ENCODE assay signal across 1 cellular context in the genomic region with DNA sequence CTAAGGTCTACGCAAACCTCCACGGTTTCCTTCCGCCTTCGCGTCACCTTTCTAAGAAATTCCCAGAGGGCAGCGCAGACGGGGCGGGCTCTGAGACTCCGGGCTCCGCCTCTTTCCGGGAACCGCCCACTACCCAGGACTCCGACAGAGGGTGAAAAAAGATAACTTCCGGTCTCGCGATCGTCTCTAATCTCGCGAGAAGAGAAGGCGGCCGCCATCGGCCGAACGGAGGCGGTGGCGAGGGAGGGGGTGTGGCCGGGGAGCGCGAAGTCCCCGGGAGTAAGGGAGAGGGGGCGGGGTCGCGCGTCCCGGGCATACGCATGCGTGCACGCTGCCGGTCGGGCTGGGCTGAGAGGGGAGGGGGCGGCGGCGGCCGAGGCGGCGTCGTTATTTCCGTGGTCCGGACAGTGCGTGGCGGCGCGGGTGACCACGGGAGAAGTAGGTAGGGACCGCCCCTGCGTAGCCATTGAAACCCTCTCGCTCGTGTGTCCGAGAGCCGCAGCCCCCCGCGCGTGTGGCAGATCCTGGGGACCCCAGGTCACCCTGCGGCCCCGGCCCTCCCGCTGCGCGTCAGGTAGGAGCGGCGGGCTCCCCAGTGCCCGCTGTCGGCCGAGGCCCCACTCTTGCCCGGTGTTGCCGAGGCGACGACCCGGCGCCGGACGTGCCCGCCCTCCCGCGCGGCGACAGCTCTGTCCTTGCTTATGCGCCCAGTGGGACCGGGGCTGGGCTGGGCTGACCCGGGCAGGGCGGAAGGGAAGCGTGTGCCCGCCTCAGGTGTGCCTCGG.
TF ChIP-seq lines count a peak whose summit lies in the region.

A gene (plus strand): TSS at position 315 of the 785 bp plus-strand sequence. CDS start 1,014 bp downstream, outside the sequence.

TF ChIP-seq in K562, 482 proteins besides CTCF, POLR2A, EP300 and RAD21 (continued from another document and continues in another):
- TF ChIP-seq NCOA4 (IDR thresholded peaks at IDR 0.05; ENCODE audit: partially characterized antibody), result no peak
- no peak for TF ChIP-seq NR2C2 (CRISPR knock-in tag; IDR thresholded peaks at IDR 0.05)
- TF ChIP-seq NR2C2 (tag; IDR thresholded peaks at IDR 0.05), result peak; percentile 80; the same call in 1 of the 2 replicates
- TF ChIP-seq CBFB (CRISPR knock-in tag; IDR thresholded peaks at IDR 0.05), result no peak
- TF ChIP-seq KDM5B (IDR thresholded peaks at IDR 0.05; ENCODE audit: insufficient replicate concordance, low read depth, low read length), result no peak
- TF ChIP-seq, protein P1, sequence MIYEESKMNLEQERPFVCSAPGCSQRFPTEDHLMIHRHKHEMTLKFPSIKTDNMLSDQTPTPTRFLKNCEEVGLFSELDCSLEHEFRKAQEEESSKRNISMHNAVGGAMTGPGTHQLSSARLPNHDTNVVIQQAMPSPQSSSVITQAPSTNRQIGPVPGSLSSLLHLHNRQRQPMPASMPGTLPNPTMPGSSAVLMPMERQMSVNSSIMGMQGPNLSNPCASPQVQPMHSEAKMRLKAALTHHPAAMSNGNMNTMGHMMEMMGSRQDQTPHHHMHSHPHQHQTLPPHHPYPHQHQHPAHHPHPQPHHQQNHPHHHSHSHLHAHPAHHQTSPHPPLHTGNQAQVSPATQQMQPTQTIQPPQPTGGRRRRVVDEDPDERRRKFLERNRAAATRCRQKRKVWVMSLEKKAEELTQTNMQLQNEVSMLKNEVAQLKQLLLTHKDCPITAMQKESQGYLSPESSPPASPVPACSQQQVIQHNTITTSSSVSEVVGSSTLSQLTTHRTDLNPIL (CRISPR knock-in tag; IDR thresholded peaks at IDR 0.05), result no peak
- peak; percentile 71 for TF ChIP-seq ETV5 (CRISPR knock-in tag; IDR thresholded peaks at IDR 0.05; ENCODE audit: low read depth)
- TF ChIP-seq DDX20 (tag; IDR thresholded peaks at IDR 0.05; ENCODE audit: low read depth), result no peak
- TF ChIP-seq POLR2H (tag; IDR thresholded peaks at IDR 0.05; ENCODE audit: low read depth), result peak; percentile 15; the same call in 1 of the 2 replicates
- peak; percentile 80; the same call in 1 of the 2 replicates for TF ChIP-seq PHF8 (IDR thresholded peaks at IDR 0.05; ENCODE audit: borderline replicate concordance, low read length)
- peak; percentile 49 for TF ChIP-seq SP1 (CRISPR knock-in tag; IDR thresholded peaks at IDR 0.05)
- TF ChIP-seq CTBP1 (IDR thresholded peaks at IDR 0.05; ENCODE audit: borderline replicate concordance), result no peak
- 0 out of 2 replicates have a peak, but pooled peaks have one; percentile 31 for TF ChIP-seq ZNF282 (CRISPR knock-in tag; IDR thresholded peaks at IDR 0.05)
- TF ChIP-seq, protein P2, sequence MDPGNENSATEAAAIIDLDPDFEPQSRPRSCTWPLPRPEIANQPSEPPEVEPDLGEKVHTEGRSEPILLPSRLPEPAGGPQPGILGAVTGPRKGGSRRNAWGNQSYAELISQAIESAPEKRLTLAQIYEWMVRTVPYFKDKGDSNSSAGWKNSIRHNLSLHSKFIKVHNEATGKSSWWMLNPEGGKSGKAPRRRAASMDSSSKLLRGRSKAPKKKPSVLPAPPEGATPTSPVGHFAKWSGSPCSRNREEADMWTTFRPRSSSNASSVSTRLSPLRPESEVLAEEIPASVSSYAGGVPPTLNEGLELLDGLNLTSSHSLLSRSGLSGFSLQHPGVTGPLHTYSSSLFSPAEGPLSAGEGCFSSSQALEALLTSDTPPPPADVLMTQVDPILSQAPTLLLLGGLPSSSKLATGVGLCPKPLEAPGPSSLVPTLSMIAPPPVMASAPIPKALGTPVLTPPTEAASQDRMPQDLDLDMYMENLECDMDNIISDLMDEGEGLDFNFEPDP (CRISPR knock-in tag; IDR thresholded peaks at IDR 0.05), result no peak
- no peak for TF ChIP-seq ZNF197 (CRISPR knock-in tag; IDR thresholded peaks at IDR 0.05; ENCODE audit: low read depth)
- peak; percentile 60; the same call in 1 of the 2 replicates for TF ChIP-seq ZNF384 (IDR thresholded peaks at IDR 0.05; ENCODE audit: low read depth, low read length)
- no peak for TF ChIP-seq TEAD4 (IDR thresholded peaks at IDR 0.05; ENCODE audit: low read length)
- TF ChIP-seq TEAD4 (CRISPR knock-in tag; IDR thresholded peaks at IDR 0.05; ENCODE audit: borderline replicate concordance), result no peak
- TF ChIP-seq, protein P3, sequence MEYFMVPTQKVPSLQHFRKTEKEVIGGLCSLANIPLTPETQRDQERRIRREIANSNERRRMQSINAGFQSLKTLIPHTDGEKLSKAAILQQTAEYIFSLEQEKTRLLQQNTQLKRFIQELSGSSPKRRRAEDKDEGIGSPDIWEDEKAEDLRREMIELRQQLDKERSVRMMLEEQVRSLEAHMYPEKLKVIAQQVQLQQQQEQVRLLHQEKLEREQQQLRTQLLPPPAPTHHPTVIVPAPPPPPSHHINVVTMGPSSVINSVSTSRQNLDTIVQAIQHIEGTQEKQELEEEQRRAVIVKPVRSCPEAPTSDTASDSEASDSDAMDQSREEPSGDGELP (CRISPR knock-in tag; IDR thresholded peaks at IDR 0.05; ENCODE audit: borderline replicate concordance), result peak; percentile 38; the same call in 1 of the 2 replicates
- TF ChIP-seq, protein P4, sequence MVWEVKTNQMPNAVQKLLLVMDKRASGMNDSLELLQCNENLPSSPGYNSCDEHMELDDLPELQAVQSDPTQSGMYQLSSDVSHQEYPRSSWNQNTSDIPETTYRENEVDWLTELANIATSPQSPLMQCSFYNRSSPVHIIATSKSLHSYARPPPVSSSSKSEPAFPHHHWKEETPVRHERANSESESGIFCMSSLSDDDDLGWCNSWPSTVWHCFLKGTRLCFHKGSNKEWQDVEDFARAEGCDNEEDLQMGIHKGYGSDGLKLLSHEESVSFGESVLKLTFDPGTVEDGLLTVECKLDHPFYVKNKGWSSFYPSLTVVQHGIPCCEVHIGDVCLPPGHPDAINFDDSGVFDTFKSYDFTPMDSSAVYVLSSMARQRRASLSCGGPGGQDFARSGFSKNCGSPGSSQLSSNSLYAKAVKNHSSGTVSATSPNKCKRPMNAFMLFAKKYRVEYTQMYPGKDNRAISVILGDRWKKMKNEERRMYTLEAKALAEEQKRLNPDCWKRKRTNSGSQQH (CRISPR knock-in tag; IDR thresholded peaks at IDR 0.05), result no peak
- TF ChIP-seq, protein P5, sequence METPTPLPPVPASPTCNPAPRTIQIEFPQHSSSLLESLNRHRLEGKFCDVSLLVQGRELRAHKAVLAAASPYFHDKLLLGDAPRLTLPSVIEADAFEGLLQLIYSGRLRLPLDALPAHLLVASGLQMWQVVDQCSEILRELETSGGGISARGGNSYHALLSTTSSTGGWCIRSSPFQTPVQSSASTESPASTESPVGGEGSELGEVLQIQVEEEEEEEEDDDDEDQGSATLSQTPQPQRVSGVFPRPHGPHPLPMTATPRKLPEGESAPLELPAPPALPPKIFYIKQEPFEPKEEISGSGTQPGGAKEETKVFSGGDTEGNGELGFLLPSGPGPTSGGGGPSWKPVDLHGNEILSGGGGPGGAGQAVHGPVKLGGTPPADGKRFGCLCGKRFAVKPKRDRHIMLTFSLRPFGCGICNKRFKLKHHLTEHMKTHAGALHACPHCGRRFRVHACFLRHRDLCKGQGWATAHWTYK (CRISPR knock-in tag; IDR thresholded peaks at IDR 0.05), result peak; percentile 85
- TF ChIP-seq ZSCAN29 (IDR thresholded peaks at IDR 0.05), result no peak; the same call in 1 of the 2 replicates
- TF ChIP-seq, protein P6, sequence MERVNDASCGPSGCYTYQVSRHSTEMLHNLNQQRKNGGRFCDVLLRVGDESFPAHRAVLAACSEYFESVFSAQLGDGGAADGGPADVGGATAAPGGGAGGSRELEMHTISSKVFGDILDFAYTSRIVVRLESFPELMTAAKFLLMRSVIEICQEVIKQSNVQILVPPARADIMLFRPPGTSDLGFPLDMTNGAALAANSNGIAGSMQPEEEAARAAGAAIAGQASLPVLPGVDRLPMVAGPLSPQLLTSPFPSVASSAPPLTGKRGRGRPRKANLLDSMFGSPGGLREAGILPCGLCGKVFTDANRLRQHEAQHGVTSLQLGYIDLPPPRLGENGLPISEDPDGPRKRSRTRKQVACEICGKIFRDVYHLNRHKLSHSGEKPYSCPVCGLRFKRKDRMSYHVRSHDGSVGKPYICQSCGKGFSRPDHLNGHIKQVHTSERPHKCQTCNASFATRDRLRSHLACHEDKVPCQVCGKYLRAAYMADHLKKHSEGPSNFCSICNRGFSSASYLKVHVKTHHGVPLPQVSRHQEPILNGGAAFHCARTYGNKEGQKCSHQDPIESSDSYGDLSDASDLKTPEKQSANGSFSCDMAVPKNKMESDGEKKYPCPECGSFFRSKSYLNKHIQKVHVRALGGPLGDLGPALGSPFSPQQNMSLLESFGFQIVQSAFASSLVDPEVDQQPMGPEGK (CRISPR knock-in tag; IDR thresholded peaks at IDR 0.05; ENCODE audit: borderline replicate concordance), result no peak
- TF ChIP-seq, protein P7, sequence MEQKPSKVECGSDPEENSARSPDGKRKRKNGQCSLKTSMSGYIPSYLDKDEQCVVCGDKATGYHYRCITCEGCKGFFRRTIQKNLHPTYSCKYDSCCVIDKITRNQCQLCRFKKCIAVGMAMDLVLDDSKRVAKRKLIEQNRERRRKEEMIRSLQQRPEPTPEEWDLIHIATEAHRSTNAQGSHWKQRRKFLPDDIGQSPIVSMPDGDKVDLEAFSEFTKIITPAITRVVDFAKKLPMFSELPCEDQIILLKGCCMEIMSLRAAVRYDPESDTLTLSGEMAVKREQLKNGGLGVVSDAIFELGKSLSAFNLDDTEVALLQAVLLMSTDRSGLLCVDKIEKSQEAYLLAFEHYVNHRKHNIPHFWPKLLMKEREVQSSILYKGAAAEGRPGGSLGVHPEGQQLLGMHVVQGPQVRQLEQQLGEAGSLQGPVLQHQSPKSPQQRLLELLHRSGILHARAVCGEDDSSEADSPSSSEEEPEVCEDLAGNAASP (IDR thresholded peaks at IDR 0.05), result no peak
- TF ChIP-seq KLF1 (tag; IDR thresholded peaks at IDR 0.05), result no peak
- no peak for TF ChIP-seq ZNF79 (CRISPR knock-in tag; IDR thresholded peaks at IDR 0.05; ENCODE audit: low read depth)
- no peak for TF ChIP-seq XRCC5 (IDR thresholded peaks at IDR 0.05; ENCODE audit: low read depth, low read length)
- no peak for TF ChIP-seq ILK (tag; IDR thresholded peaks at IDR 0.05; ENCODE audit: borderline replicate concordance, low read depth)
- TF ChIP-seq ZNF165 (CRISPR knock-in tag; IDR thresholded peaks at IDR 0.05; ENCODE audit: borderline replicate concordance), result no peak
- TF ChIP-seq, protein P8, sequence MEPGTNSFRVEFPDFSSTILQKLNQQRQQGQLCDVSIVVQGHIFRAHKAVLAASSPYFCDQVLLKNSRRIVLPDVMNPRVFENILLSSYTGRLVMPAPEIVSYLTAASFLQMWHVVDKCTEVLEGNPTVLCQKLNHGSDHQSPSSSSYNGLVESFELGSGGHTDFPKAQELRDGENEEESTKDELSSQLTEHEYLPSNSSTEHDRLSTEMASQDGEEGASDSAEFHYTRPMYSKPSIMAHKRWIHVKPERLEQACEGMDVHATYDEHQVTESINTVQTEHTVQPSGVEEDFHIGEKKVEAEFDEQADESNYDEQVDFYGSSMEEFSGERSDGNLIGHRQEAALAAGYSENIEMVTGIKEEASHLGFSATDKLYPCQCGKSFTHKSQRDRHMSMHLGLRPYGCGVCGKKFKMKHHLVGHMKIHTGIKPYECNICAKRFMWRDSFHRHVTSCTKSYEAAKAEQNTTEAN (CRISPR knock-in tag; IDR thresholded peaks at IDR 0.05), result no peak
- no peak for TF ChIP-seq L3MBTL2 (IDR thresholded peaks at IDR 0.05)
- TF ChIP-seq MED1 (CRISPR knock-in tag; IDR thresholded peaks at IDR 0.05; ENCODE audit: borderline replicate concordance), result no peak
- TF ChIP-seq, protein P9, sequence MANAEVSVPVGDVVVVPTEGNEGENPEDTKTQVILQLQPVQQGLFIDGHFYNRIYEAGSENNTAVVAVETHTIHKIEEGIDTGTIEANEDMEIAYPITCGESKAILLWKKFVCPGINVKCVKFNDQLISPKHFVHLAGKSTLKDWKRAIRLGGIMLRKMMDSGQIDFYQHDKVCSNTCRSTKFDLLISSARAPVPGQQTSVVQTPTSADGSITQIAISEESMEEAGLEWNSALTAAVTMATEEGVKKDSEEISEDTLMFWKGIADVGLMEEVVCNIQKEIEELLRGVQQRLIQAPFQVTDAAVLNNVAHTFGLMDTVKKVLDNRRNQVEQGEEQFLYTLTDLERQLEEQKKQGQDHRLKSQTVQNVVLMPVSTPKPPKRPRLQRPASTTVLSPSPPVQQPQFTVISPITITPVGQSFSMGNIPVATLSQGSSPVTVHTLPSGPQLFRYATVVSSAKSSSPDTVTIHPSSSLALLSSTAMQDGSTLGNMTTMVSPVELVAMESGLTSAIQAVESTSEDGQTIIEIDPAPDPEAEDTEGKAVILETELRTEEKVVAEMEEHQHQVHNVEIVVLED (CRISPR knock-in tag; IDR thresholded peaks at IDR 0.05), result 0 out of 2 replicates have a peak, but pooled peaks have one; percentile 4
- TF ChIP-seq ELF2 (CRISPR knock-in tag; IDR thresholded peaks at IDR 0.05), result peak; percentile 70; the same call in 1 of the 2 replicates
- TF ChIP-seq, protein P10, sequence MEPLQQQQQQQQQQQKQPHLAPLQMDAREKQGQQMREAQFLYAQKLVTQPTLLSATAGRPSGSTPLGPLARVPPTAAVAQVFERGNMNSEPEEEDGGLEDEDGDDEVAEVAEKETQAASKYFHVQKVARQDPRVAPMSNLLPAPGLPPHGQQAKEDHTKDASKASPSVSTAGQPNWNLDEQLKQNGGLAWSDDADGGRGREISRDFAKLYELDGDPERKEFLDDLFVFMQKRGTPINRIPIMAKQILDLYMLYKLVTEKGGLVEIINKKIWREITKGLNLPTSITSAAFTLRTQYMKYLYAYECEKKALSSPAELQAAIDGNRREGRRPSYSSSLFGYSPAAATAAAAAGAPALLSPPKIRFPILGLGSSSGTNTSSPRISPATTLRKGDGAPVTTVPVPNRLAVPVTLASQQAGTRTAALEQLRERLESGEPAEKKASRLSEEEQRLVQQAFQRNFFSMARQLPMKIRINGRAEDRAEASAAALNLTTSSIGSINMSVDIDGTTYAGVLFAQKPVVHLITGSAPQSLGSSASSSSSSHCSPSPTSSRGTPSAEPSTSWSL (CRISPR knock-in tag; IDR thresholded peaks at IDR 0.05; ENCODE audit: borderline replicate concordance), result no peak
- TF ChIP-seq, protein P11, sequence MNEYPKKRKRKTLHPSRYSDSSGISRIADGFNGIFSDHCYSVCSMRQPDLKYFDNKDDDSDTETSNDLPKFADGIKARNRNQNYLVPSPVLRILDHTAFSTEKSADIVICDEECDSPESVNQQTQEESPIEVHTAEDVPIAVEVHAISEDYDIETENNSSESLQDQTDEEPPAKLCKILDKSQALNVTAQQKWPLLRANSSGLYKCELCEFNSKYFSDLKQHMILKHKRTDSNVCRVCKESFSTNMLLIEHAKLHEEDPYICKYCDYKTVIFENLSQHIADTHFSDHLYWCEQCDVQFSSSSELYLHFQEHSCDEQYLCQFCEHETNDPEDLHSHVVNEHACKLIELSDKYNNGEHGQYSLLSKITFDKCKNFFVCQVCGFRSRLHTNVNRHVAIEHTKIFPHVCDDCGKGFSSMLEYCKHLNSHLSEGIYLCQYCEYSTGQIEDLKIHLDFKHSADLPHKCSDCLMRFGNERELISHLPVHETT (CRISPR knock-in tag; conservative IDR thresholded peaks at IDR 0.05 in 1 of 2, IDR thresholded peaks at IDR 0.05 in 1 of 2), result peak in 1 of 2 experiments; percentile 98; a peak in 2 of 4 replicates
- TF ChIP-seq ATF1 (CRISPR knock-in tag; IDR thresholded peaks at IDR 0.05), result no peak
- peak; percentile 86 for TF ChIP-seq ATF1 (tag; IDR thresholded peaks at IDR 0.05)
- no peak for TF ChIP-seq LCOR (CRISPR knock-in tag; IDR thresholded peaks at IDR 0.05)
- TF ChIP-seq SMAD1 (IDR thresholded peaks at IDR 0.05; ENCODE audit: low read depth, low read length, partially characterized antibody), result no peak
- TF ChIP-seq CREBBP (IDR thresholded peaks at IDR 0.05; ENCODE audit: low read depth, low read length), result no peak
- no peak for TF ChIP-seq KHSRP (IDR thresholded peaks at IDR 0.05)
- no peak for TF ChIP-seq KAT2B (IDR thresholded peaks at IDR 0.05; ENCODE audit: low read depth, low read length)
- no peak for TF ChIP-seq ZNF354B (CRISPR knock-in tag; IDR thresholded peaks at IDR 0.05)
- no peak for TF ChIP-seq ARID1B (IDR thresholded peaks at IDR 0.05)
- TF ChIP-seq RBM14 (IDR thresholded peaks at IDR 0.05; ENCODE audit: borderline replicate concordance, insufficient read depth, low read depth, low read length), result no peak
- peak; percentile 75; the same call in 1 of the 2 replicates for TF ChIP-seq MAFF (IDR thresholded peaks at IDR 0.05; ENCODE audit: low read length)
